ENCODE assay signal across 27 cellular contexts in the genomic region with DNA sequence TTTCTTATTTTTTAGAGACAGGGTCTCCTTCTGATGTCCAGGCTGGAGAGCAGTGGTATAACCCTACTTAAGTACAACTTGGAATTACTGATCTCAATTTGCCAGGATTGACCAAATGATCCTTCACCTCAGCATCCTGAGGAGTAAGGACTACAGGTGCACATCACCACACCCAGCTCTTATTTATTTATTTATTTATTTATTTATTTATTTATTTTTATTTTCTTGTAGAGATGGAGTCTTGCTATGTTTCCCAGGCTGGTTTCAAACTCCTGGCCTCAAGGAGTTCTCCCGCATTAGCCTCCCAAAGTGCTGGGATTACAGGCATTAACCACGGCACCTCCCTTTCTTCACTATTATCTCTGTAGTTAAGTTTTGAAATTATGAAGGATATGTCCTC.
"Had no signal": no experiment of that assay in that cellular context is flagged by ENCODE, and none has a peak within 500 bp of the region (broad histone marks: within the 10 kb centered on the region; RNA-seq: fewer than 3 reads in every experiment).

No MANE protein-coding gene starts in this region.

- H3K4me3 ChIP-seq: stomach, suprapubic skin, testis, thoracic aorta, thyroid gland, tibial artery, tibial nerve, transverse colon, upper lobe of left lung, upper lobe of right lung, uterus, vagina had no signal

- H3K27me3 ChIP-seq: stomach, suprapubic skin, testis, thyroid gland, tibial artery, tibial nerve, transverse colon, upper lobe of left lung, upper lobe of right lung, uterus, vagina had no signal

- DNase-seq: stimulated activated CD4-positive, alpha-beta T cell treated with anti-CD3 and anti-CD28 coated beads, Interleukin-2, amount 100 ng/mL, for 48 hours; stimulated activated CD4-positive, alpha-beta T cell treated with anti-CD3 and anti-CD28 coated beads, Interleukin-4, amount 100 ng/mL, for 1 hour; stimulated activated CD4-positive, alpha-beta T cell treated with anti-CD3 and anti-CD28 coated beads, Interleukin-4, amount 100 ng/mL, for 24 hours; stimulated activated CD4-positive, alpha-beta T cell treated with anti-CD3 and anti-CD28 coated beads, Interleukin-4, amount 100 ng/mL, for 4 hours; stimulated activated CD8-positive, alpha-beta memory T cell treated with anti-CD3 and anti-CD28 coated beads, Interleukin-4, amount 100 ng/mL, for 48 hours; stimulated activated naive B cell treated with anti-CD40 and anti-IgM and Interleukin-4, amounts not matched to agents 10 μg/mL and 1 μg/mL and 100 μg/mL, for 72 hours; stimulated activated naive CD4-positive, alpha-beta T cell; stimulated activated naive CD4-positive, alpha-beta T cell treated with Interleukin-2 at 50 U/mL for 16 hours; stimulated activated naive CD8-positive, alpha-beta T cell treated with anti-CD3 and anti-CD28 coated beads, Interleukin-15, amount 100 ng/mL, for 72 hours; stimulated activated naive CD8-positive, alpha-beta T cell treated with anti-CD3 and anti-CD28 coated beads, Interleukin-15, Interleukin-2, amounts not matched to agents 100 U/mL and 50 U/mL, for 24 hours; stomach; substantia nigra; testis; thyroid gland; tibial artery; transverse colon; trophoblast cell; upper lobe of left lung; upper lobe of right lung; uterus had no signal

- H3K27ac ChIP-seq: stomach, suprapubic skin, testis, thoracic aorta, thyroid gland, tibial artery, tibial nerve, transverse colon, upper lobe of left lung, upper lobe of right lung, uterus, vagina had no signal

- ATAC-seq: stimulated activated effector memory CD8-positive, alpha-beta T cell treated with anti-CD3 and anti-CD28 coated beads, Interleukin-12 subunit alpha, Interleukin-12 subunit beta, amount 100 ng/mL, for 72 hours; stimulated activated memory B cell treated with anti-CD40 and anti-IgM and Interleukin-4, amounts not matched to agents 10 μg/mL and 1 μg/mL and 100 μg/mL, for 72 hours; stimulated activated naive B cell treated with anti-CD40 and anti-IgM and Interleukin-4, amounts not matched to agents 10 μg/mL and 1 μg/mL and 100 μg/mL, for 72 hours; stimulated activated naive CD8-positive, alpha-beta T cell treated with anti-CD3 and anti-CD28 coated beads, Interleukin-15, amount 100 ng/mL, for 72 hours; stimulated activated naive CD8-positive, alpha-beta T cell treated with anti-CD3 and anti-CD28 coated beads, Interleukin-15, Interleukin-2, amounts not matched to agents 100 U/mL and 50 U/mL, for 24 hours; upper lobe of right lung had no signal

- H3K9me3 ChIP-seq: stomach, suprapubic skin, testis, thoracic aorta, thyroid gland, tibial artery, tibial nerve, transverse colon, upper lobe of left lung, upper lobe of right lung, uterus, vagina had no signal

- H3K36me3 ChIP-seq: stomach, suprapubic skin, thoracic aorta, thyroid gland, tibial artery, tibial nerve, transverse colon, upper lobe of left lung, upper lobe of right lung, uterus, vagina had no signal

- H3K4me1 ChIP-seq: stomach, suprapubic skin, testis, thyroid gland, transverse colon, upper lobe of left lung, upper lobe of right lung, uterus, vagina had no signal

- FAIRE-seq: urothelium cell line had no signal
